In the genomic region with DNA sequence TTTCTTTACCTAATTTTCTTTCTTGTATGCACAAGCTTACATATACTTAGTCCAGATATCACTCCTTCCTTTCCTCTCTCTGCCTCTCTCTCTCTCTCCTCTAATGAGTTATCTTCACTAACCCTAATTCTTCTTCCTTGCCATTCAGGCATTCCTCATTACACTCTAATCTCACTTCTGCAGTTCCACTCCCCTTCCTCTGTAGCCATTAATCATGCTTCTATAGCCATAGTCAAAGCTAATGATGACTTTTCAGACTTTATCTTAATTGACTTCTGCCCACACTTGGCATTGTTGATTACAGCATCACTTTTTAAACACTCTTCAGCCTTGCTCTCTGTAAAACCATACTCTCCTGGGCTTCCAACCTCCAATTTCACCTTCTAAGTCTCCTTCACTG, we compare ENCODE assay signal across 26 cellular contexts. TPM values are rescaled to one million over a fixed set of nuclear protein-coding genes. Genes with fewer than 3 reads are reported as not detected.
DNase-seq lines count a peak whose midpoint lies in the region; ATAC-seq and TF ChIP-seq lines count a peak whose summit lies in the region.
"Had no signal": no experiment of that assay in that cellular context is flagged by ENCODE, and none has a peak within 500 bp of the region (broad histone marks: within the 10 kb centered on the region; RNA-seq: fewer than 3 reads in every experiment).

No MANE protein-coding gene starts in this region.

- H3K9me3 Mint-ChIP-seq in Caco-2 (ENCODE audit: unreplicated experiment), result peaks cover 31% of the 10 kb centered on the region

- no peak overlapping the region for H3K4me3 Mint-ChIP-seq in Caco-2 (ENCODE audit: unreplicated experiment)
- H3K4me3 Mint-ChIP-seq: B cell; CD8-positive, alpha-beta T cell had no signal

- H3K4me3 ChIP-seq in Caco-2 (ENCODE audit: low read depth, low read length) (no peak overlapping the region), esophagus squamous epithelium (no peak overlapping the region), MG63 (no peak overlapping the region)
- H3K4me3 ChIP-seq: GM12878, HAP-1 had no signal

- no peak for DNase-seq in Caco-2
- DNase-seq in OCI-M1 (lab: John Stamatoyannopoulos, UW), result peak; percentile 83
- DNase-seq in esophagus squamous epithelium (lab: John Stamatoyannopoulos, UW), result no peak
- DNase-seq in activated naive CD4-positive, alpha-beta T cell (lab: John Stamatoyannopoulos, UW), result no peak
- no peak for DNase-seq in MG63
- DNase-seq in activated CD4-positive, alpha-beta T cell treated with anti-CD3 and anti-CD28 coated beads, Interleukin-2, amount 50 U/mL, for 48 hours, result no peak
- DNase-seq: CD8-positive, alpha-beta T cell; DMS 273 treated with DMSO at 0.1 percent for 48 hours; DMS79; EL; GDM1; GOT3; Karpas-422; NCI-H2029; NCI-H2227 treated with DMSO at 0.1 percent for 48 hours; NCI-H526 treated with DMSO at 0.1 percent for 48 hours; SHP77 treated with DMSO at 0.1 percent for 48 hours had no signal

- CTCF ChIA-PET in Caco-2 (lab: Charles Lee), result interaction anchor here (0.6 to 1.5 kb wide), 2 partner anchors 9 to 35 kb away, joined by 3 read pairs; a partner anchor contains a TSS

- no peaks in the 10 kb centered on the region for H3K27me3 Mint-ChIP-seq in Caco-2 (ENCODE audit: insufficient read depth, unreplicated experiment)

- no peaks in the 10 kb centered on the region for H3K36me3 Mint-ChIP-seq in Caco-2 (ENCODE audit: insufficient read depth, unreplicated experiment)
- H3K36me3 Mint-ChIP-seq: CD8-positive, alpha-beta T cell had no signal

- TF ChIP-seq POLR2A in esophagus squamous epithelium (IDR thresholded peaks at IDR 0.05), result no peak

- TF ChIP-seq CTCF in Caco-2 (IDR thresholded peaks at IDR 0.05; ENCODE audit: insufficient read depth in 1 of 2, low read depth in 1 of 2, low read length in 1 of 2, severe bottlenecking in 1 of 2, unreplicated experiment in 1 of 2) (no peak), VCaP (conservative IDR thresholded peaks at IDR 0.05) (no peak), esophagus squamous epithelium (IDR thresholded peaks at IDR 0.05) (no peak)

- H3K4me1 Mint-ChIP-seq in Caco-2 (ENCODE audit: low read depth, unreplicated experiment), result peaks cover 18% of the 10 kb centered on the region
- H3K4me1 Mint-ChIP-seq: B cell had no signal

- H3K27ac ChIP-seq in VCaP (peak overlapping the region; percentile 93), esophagus squamous epithelium (peak overlapping the region in 3 of 4 donors; percentile 9 to 53 (median 15))
- H3K27ac ChIP-seq: C4-2B, HL-60, RWPE1 had no signal

- H3K4me1 ChIP-seq in Caco-2, result peaks cover 21% of the 10 kb centered on the region
- H3K4me1 ChIP-seq in esophagus squamous epithelium, result peaks cover 0 to 32% (median 4%) of the 10 kb centered on the region in 3 donors
- H3K4me1 ChIP-seq: HAP-1 had no signal

- H3K27me3 ChIP-seq in Caco-2 (replicated peaks; ENCODE audit: control insufficient read depth, insufficient read depth, low read length), result no peaks in the 10 kb centered on the region
- no peaks in the 10 kb centered on the region for H3K27me3 ChIP-seq in esophagus squamous epithelium
- H3K27me3 ChIP-seq in MG63, result peaks cover 4% of the 10 kb centered on the region

- H3K36me3 ChIP-seq in Caco-2 (ENCODE audit: control insufficient read depth, insufficient read depth, low read length) (no peaks in the 10 kb centered on the region), esophagus squamous epithelium (no peaks in the 10 kb centered on the region), MG63 (no peaks in the 10 kb centered on the region)
- H3K36me3 ChIP-seq: HAP-1 had no signal

- no peak for ATAC-seq in HG02571 (IDR thresholded peaks at IDR 0.05; ENCODE audit: unreplicated experiment)
- ATAC-seq: CD8-positive, alpha-beta T cell; GM12878; Panc1 had no signal

- peak overlapping the region; percentile 20 for H3K27ac Mint-ChIP-seq in Caco-2 (ENCODE audit: unreplicated experiment)
- H3K27ac Mint-ChIP-seq: B cell; CD8-positive, alpha-beta T cell had no signal

- H3K9me3 ChIP-seq in Caco-2 (no peaks in the 10 kb centered on the region; the same call in 1 of the 2 replicates), esophagus squamous epithelium (no peaks in the 10 kb centered on the region), MG63 (peaks cover 5% of the 10 kb centered on the region)
- H3K9me3 ChIP-seq: HAP-1 had no signal

- intact Hi-C loops in Caco-2 (cut with micrococcal nuclease; ENCODE audit: unreplicated experiment) (loop anchor here (5.0 kb wide), 1 partner anchor 195 kb away; a partner anchor contains a TSS), esophagus squamous epithelium (cut with DNase I) (no loop called here)

- no TSS peak for BruUV-seq in Caco-2 (replicated peaks; lab: Mats Ljungman, UMichigan)

- POLR2A ChIA-PET in Caco-2 (lab: Charles Lee), result interaction anchor here (0.5 kb wide), 1 partner anchor 1805 kb away, joined by 13 read pairs; a partner anchor contains a TSS

RNA-seq across cellular contexts. Expression of a gene that starts 35.3 kb away (rescaled TPM):
- total RNA-seq in Caco-2 (2022) (106 and 126 TPM in 2 replicates), esophagus squamous epithelium (10 to 100 TPM; 43.6 to 75.8 (median 56.8) TPM)
- 20.4 and 44.0 TPM in 2 replicates for total RNA-seq in MG63 (2014; rRNA removed; shearing (Covaris generic); ENCODE audit: low replicate concordance)
